Comparison of ENCODE assay signal across 15 cellular contexts in genomic region chr22:37401861-37402506, GRCh38. TPM values are rescaled to one million over a fixed set of nuclear protein-coding genes. Genes with fewer than 3 reads are reported as not detected.
DNase-seq lines count a peak whose midpoint lies in the region; ATAC-seq, FAIRE-seq and TF ChIP-seq lines count a peak whose summit lies in the region.
"Had no signal": no experiment of that assay in that cellular context is flagged by ENCODE, and none has a peak within 500 bp of the region (broad histone marks: within the 10 kb centered on the region; RNA-seq: fewer than 3 reads in every experiment).

No MANE protein-coding gene starts in this region.

- TF ChIP-seq POLR2A in HepG2 (IDR thresholded peaks at IDR 0.05; ENCODE audit: insufficient read depth in 1 of 2, low read depth in 2 of 2, low read length in 2 of 2), result no peak

- no peak for ATAC-seq in HepG2

- no peaks in the 10 kb centered on the region for H3F3A ChIP-seq in MM.1S (ENCODE audit: insufficient read depth, low read length)

- H3K79me2 ChIP-seq in HepG2 (ENCODE audit: insufficient read depth, low read length), result no peaks in the 10 kb centered on the region
- no peaks in the 10 kb centered on the region for H3K79me2 ChIP-seq in MM.1S (ENCODE audit: low read length)

- no peak overlapping the region for H3K4me2 ChIP-seq in HepG2 (ENCODE audit: low read depth, low read length)
- no peak overlapping the region for H3K4me2 ChIP-seq in MM.1S (ENCODE audit: low read depth, low read length)
- H3K4me2 ChIP-seq: BLaER1 treated with 17β-estradiol and CSF1 and Interleukin-3, amounts not matched to agents 10 nM and 100 nM had no signal

- BruUV-seq in HepG2 (replicated peaks; lab: Mats Ljungman, UMichigan), result no TSS peak

- H3K27ac ChIP-seq in SK-N-MC, result no peak overlapping the region
- no peak overlapping the region for H3K27ac ChIP-seq in HepG2 (ENCODE audit: extremely low read length, insufficient read depth, low read length)
- no peak overlapping the region for H3K27ac ChIP-seq in MM.1S (ENCODE audit: low read length)
- H3K27ac ChIP-seq: BLaER1 treated with 17β-estradiol and CSF1 and Interleukin-3, amounts not matched to agents 10 nM and 100 nM had no signal

- H3K4me1 ChIP-seq in HepG2 (ENCODE audit: insufficient read depth, low read length), result no peaks in the 10 kb centered on the region
- H3K4me1 ChIP-seq in MM.1S (ENCODE audit: low read length), result no peaks in the 10 kb centered on the region

- DNase-seq in SK-N-MC (ENCODE audit: low read depth, low spot score), result peak; percentile 5
- peak; percentile 42 for DNase-seq in choroid plexus epithelial cell (ENCODE audit: low read depth)
- DNase-seq in HepG2 (ENCODE audit: low spot score), result no peak
- no peak for DNase-seq in type B pancreatic cell (ENCODE audit: extremely low spot score, unreplicated experiment)
- no peak for DNase-seq in nucleus accumbens (lab: John Stamatoyannopoulos, UW)
- DNase-seq in hypothalamus (lab: John Stamatoyannopoulos, UW), result no peak
- DNase-seq in MM.1S, result no peak
- DNase-seq: EL, H9, Karpas-422, NCI-H1417 treated with DMSO at 0.1 percent for 48 hours, NCI-H2029, NCI-H2171 treated with DMSO at 0.1 percent for 48 hours, NCI-H774 had no signal

- H4K20me1 ChIP-seq in HepG2 (ENCODE audit: insufficient read depth, low read length), result 0 out of 2 replicates have a peak, but pooled peaks cover 2% of the 10 kb centered on the region
- H4K20me1 ChIP-seq in MM.1S (ENCODE audit: insufficient read depth, low read length), result no peaks in the 10 kb centered on the region

- CTCF ChIA-PET in HepG2 (lab: Yijun Ruan, JAX; ENCODE audit: low intra/inter-chr PET ratio, low total read pairs), result no interaction called here

- H3K9me3 ChIP-seq in SK-N-MC (ENCODE audit: low read depth, low read length), result no peaks in the 10 kb centered on the region
- no peaks in the 10 kb centered on the region for H3K9me3 ChIP-seq in HepG2 (ENCODE audit: low read length)
- H3K9me3 ChIP-seq in MM.1S (replicated peaks; ENCODE audit: insufficient read depth, low read length), result no peaks in the 10 kb centered on the region
- H3K9me3 ChIP-seq: BLaER1 treated with 17β-estradiol and CSF1 and Interleukin-3, amounts not matched to agents 10 nM and 100 nM had no signal

- intact Hi-C loops in HepG2 (cut with micrococcal nuclease; ENCODE audit: unreplicated experiment), result no loop called here

- no peak for TF ChIP-seq CTCF in choroid plexus epithelial cell (conservative IDR thresholded peaks at IDR 0.05; ENCODE audit: low read depth, low read length)
- no peak for TF ChIP-seq CTCF in HepG2 (CRISPR knock-in tag; IDR thresholded peaks at IDR 0.05)
- no peak for TF ChIP-seq CTCF in type B pancreatic cell (conservative IDR thresholded peaks at IDR 0.05)
- TF ChIP-seq CTCF in MM.1S (IDR thresholded peaks at IDR 0.05; ENCODE audit: low read length), result no peak

- H2AFZ ChIP-seq in HepG2 (ENCODE audit: low read length) (no peak overlapping the region), MM.1S (ENCODE audit: low read length) (no peak overlapping the region)

- H3K4me3 ChIP-seq in SK-N-MC, result peak overlapping the region; percentile 35
- H3K4me3 ChIP-seq in choroid plexus epithelial cell (ENCODE audit: low read depth, low read length), result no peak overlapping the region
- H3K4me3 ChIP-seq in HepG2 (replicated peaks in 1 of 3; ENCODE audit: insufficient read depth in 1 of 3, low read depth in 2 of 3, low read length in 3 of 3), result no peak overlapping the region
- no peak overlapping the region for H3K4me3 ChIP-seq in MM.1S (ENCODE audit: low read length)
- H3K4me3 ChIP-seq: BLaER1 treated with 17β-estradiol and CSF1 and Interleukin-3, amounts not matched to agents 10 nM and 100 nM had no signal

- no peak for TF ChIP-seq RAD21 in HepG2 (CRISPR knock-in tag; IDR thresholded peaks at IDR 0.05)

- POLR2A ChIA-PET in HepG2 (lab: Yijun Ruan, JAX), result no interaction called here

- no peaks in the 10 kb centered on the region for H3K9me3 Mint-ChIP-seq in type B pancreatic cell
- H3K9me3 Mint-ChIP-seq: H9 had no signal

- no peaks in the 10 kb centered on the region for H3K9me2 ChIP-seq in MM.1S (replicated peaks; ENCODE audit: insufficient read depth, low read length)

- in situ Hi-C loops in HepG2 (cut with HindIII; ENCODE audit: extremely low pct_ligation_motif_present, low pct_unique_long_range_greater_than_20kb), result no loop called here

- no peaks in the 10 kb centered on the region for H3K36me3 Mint-ChIP-seq in type B pancreatic cell

- H3K4me1 Mint-ChIP-seq in type B pancreatic cell (ENCODE audit: unreplicated experiment), result peaks cover 23% of the 10 kb centered on the region

- no peak for FAIRE-seq in HepG2 (lab: Jason Lieb, UNC)

- no peak for TF ChIP-seq EP300 in HepG2 (IDR thresholded peaks at IDR 0.05; ENCODE audit: low read depth in 2 of 2, low read length in 2 of 2)
- TF ChIP-seq EP300 in HepG2 (CRISPR knock-in tag; IDR thresholded peaks at IDR 0.05; ENCODE audit: borderline replicate concordance), result no peak

- peaks cover 11% of the 10 kb centered on the region for H3K27me3 Mint-ChIP-seq in type B pancreatic cell

- H3K9ac ChIP-seq in SK-N-MC (ENCODE audit: insufficient read length), result no peak overlapping the region
- no peak overlapping the region for H3K9ac ChIP-seq in HepG2 (ENCODE audit: insufficient read depth, low read depth, low read length)
- no peak overlapping the region for H3K9ac ChIP-seq in MM.1S (ENCODE audit: low read length)
- H3K9ac ChIP-seq: BLaER1 treated with 17β-estradiol and CSF1 and Interleukin-3, amounts not matched to agents 10 nM and 100 nM had no signal

- peak overlapping the region; percentile 3 for H3K27ac Mint-ChIP-seq in type B pancreatic cell

- H3K36me3 ChIP-seq in SK-N-MC (ENCODE audit: insufficient read depth, low read length), result no peaks in the 10 kb centered on the region
- no peaks in the 10 kb centered on the region for H3K36me3 ChIP-seq in HepG2 (replicated peaks in 1 of 2; ENCODE audit: control insufficient read depth in 1 of 2, insufficient read depth in 2 of 2, low read length in 2 of 2)
- no peaks in the 10 kb centered on the region for H3K36me3 ChIP-seq in MM.1S (replicated peaks; ENCODE audit: insufficient read depth, low read length)
- H3K36me3 ChIP-seq: BLaER1 treated with 17β-estradiol and CSF1 and Interleukin-3, amounts not matched to agents 10 nM and 100 nM had no signal

- 35% methylated on average over 9 of the region's 14 CpGs for WGBS in HepG2 (ENCODE audit: low lambda C conversion rate)

- H3K27me3 ChIP-seq in HepG2 (ENCODE audit: control insufficient read depth in 1 of 2, insufficient read depth in 2 of 2, low read length in 2 of 2) (peaks cover 2 to 18% of the 10 kb centered on the region in 2 experiments; a peak in 3 of 5 replicates), MM.1S (replicated peaks; ENCODE audit: insufficient read depth, low read length) (peaks cover 88% of the 10 kb centered on the region)

- no peak overlapping the region for H3K4me3 Mint-ChIP-seq in type B pancreatic cell
- H3K4me3 Mint-ChIP-seq: H9 had no signal

TF ChIP-seq in HepG2, 621 proteins besides CTCF, POLR2A, EP300 and RAD21:
- TF ChIP-seq ZBTB42 (CRISPR knock-in tag; IDR thresholded peaks at IDR 0.05), result no peak
- TF ChIP-seq ZNF768 (CRISPR knock-in tag; IDR thresholded peaks at IDR 0.05), result peak; percentile 85
- TF ChIP-seq PCBP1 (IDR thresholded peaks at IDR 0.05; ENCODE audit: borderline replicate concordance, low read depth, low read length), result no peak
- no peak for TF ChIP-seq ZNF678 (CRISPR knock-in tag; IDR thresholded peaks at IDR 0.05)

RNA-seq across cellular contexts. Expression of gene ELFN2, which starts 25.3 kb away (rescaled TPM):
- total RNA-seq in HepG2 (2016; rRNA removed; fragmentation: Illumina TruSeq; extraction: Trizol) (not detected in 2 replicates), type B pancreatic cell (ENCODE audit: low replicate concordance) (0.53 and 1.3 TPM in 2 replicates)
- not detected in 2 replicates for total RNA-seq in HepG2 (2016; cell fraction: cytosol; rRNA removed; fragmentation: Illumina TruSeq; extraction: Trizol; ENCODE audit: low read depth)
- total RNA-seq in HepG2 (2016; cell fraction: insoluble cytoplasmic fraction; rRNA removed; fragmentation: Illumina TruSeq; extraction: Trizol), result not detected in 2 replicates
- total RNA-seq in HepG2 (2016; cell fraction: membrane; rRNA removed; fragmentation: Illumina TruSeq; extraction: Trizol), result not detected in 2 replicates
- total RNA-seq in HepG2 (2016; cell fraction: nucleus; rRNA removed; fragmentation: Illumina TruSeq; extraction: Trizol), result not detected in 2 replicates
- 0.01 TPM in 1 of 2 replicates, not detected in the other for polyA plus RNA-seq in HepG2 (2011; rRNA removed)
- polyA plus RNA-seq in HepG2 (2011; cell fraction: cytosol; rRNA removed), result not detected in 2 replicates
- 0.03 TPM in 2 replicates for polyA plus RNA-seq in HepG2 (2011; cell fraction: nucleus; rRNA removed)
- 0.01 and 0.09 TPM in 2 replicates for polyA plus RNA-seq in HepG2 (2012)
- polyA plus RNA-seq in HepG2 (2016; cell fraction: cytosol; fragmentation: Illumina TruSeq; extraction: Trizol; ENCODE audit: low read depth), result not detected in 2 replicates
- not detected in 2 replicates for polyA plus RNA-seq in HepG2 (2016; cell fraction: insoluble cytoplasmic fraction; fragmentation: Illumina TruSeq; extraction: Trizol; ENCODE audit: low read depth)
- polyA plus RNA-seq in HepG2 (2016; cell fraction: membrane; fragmentation: Illumina TruSeq; extraction: Trizol; ENCODE audit: low read depth), result not detected in 2 replicates
- polyA plus RNA-seq in HepG2 (2016; cell fraction: nucleus; fragmentation: Illumina TruSeq; extraction: Trizol; ENCODE audit: insufficient read depth, low read depth), result not detected in 2 replicates
- polyA minus RNA-seq in HepG2 (2011; rRNA and poly(A)+ RNA removed; ENCODE audit: low replicate concordance), result 0.47 TPM in 1 of 2 replicates, not detected in the other
- not detected in 2 replicates for polyA minus RNA-seq in HepG2 (2011; cell fraction: cytosol; rRNA and poly(A)+ RNA removed)
- not detected in 2 replicates for polyA minus RNA-seq in HepG2 (2011; cell fraction: nucleus; rRNA and poly(A)+ RNA removed)

Comparison
In these comparisons a context has a peak if more than half of its experiments do, and no peak if none do; other contexts are left out.
1. DNase-seq: peak in SK-N-MC (single experiment) and choroid plexus epithelial cell (single experiment); none in HepG2 (single experiment), type B pancreatic cell (single experiment), nucleus accumbens (0 of 56), hypothalamus (0 of 51) and MM.1S (single experiment).